Comparison of ENCODE assay signal across 8 cellular contexts in genomic region chr12:121792607-121793500, GRCh38. TPM values are rescaled to one million over a fixed set of nuclear protein-coding genes. Genes with fewer than 3 reads are reported as not detected.
DNase-seq lines count a peak whose midpoint lies in the region; ATAC-seq lines count a peak whose summit lies in the region.

No MANE protein-coding gene starts in this region.

- no peak overlapping the region for H3K27ac ChIP-seq in HUES64 (ENCODE audit: low read depth, low read length)

- 11% methylated on average over 53 of the region's 53 CpGs for whole genome bisulfite sequencing in HUES64

- ATAC-seq in HG03439 (IDR thresholded peaks at IDR 0.05; ENCODE audit: unreplicated experiment) = no peak

- peak overlapping the region; percentile 67 for H3K9ac ChIP-seq in HUES64 (ENCODE audit: low read depth, low read length)

- peak overlapping the region; percentile 56 for H3K4me3 ChIP-seq in HUES64 (ENCODE audit: low read length)
- H3K4me3 ChIP-seq in skeletal muscle cell (ENCODE audit: low read depth, low read length) = peak overlapping the region; percentile 53

- H3K36me3 ChIP-seq in HUES64 (ENCODE audit: insufficient read depth, low read length) = peaks cover 8% of the 10 kb centered on the region

- H3K9me3 ChIP-seq in HUES64 (ENCODE audit: insufficient read depth, low read depth, low read length) = no peaks in the 10 kb centered on the region

- H3K4me1 ChIP-seq in HUES64 (ENCODE audit: insufficient read depth, low read length) = peaks cover 13% of the 10 kb centered on the region

- H3K27me3 ChIP-seq in HUES64 (ENCODE audit: insufficient read depth, low read length) = no peaks in the 10 kb centered on the region; the same call in 1 of the 2 replicates

- DNase-seq in AML-193 (lab: John Stamatoyannopoulos, UW) (peak; percentile 24 to 37), germinal center (ENCODE audit: low spot score) (peak; percentile 70), skeletal muscle cell (ENCODE audit: low read depth) (no peak), NCI-H2171 treated with DMSO at 0.1 percent for 48 hours (lab: John Stamatoyannopoulos, UW) (no peak), cerebellar cortex (ENCODE audit: low spot score) (no peak)
- peak; percentile 73 to 77 for DNase-seq in activated T-cell treated with anti-CD3 and anti-CD28 coated beads, Interleukin-2, amount 50 U/mL, for 48 hours

RNA-seq across cellular contexts. Expression of gene RHOF, which starts 0.6 kb away (rescaled TPM):
- 15.1 TPM for polyA plus RNA-seq in HUES64 (2013, experiment 1 of 2)
- 15.5 TPM for polyA plus RNA-seq in HUES64 (2013, experiment 2 of 2)

RNA-seq across cellular contexts. Expression of gene SETD1B, which starts 11.0 kb away (rescaled TPM):
- 8.4 TPM for polyA plus RNA-seq in HUES64 (2013, experiment 1 of 2)
- 8.3 TPM for polyA plus RNA-seq in HUES64 (2013, experiment 2 of 2)

Comparison
In these comparisons a context has a peak if more than half of its experiments do, and no peak if none do; other contexts are left out.
1. DNase-seq: peak in AML-193 (2 of 2), activated T-cell treated with anti-CD3 and anti-CD28 coated beads, Interleukin-2, amount 50 U/mL, for 48 hours (2 of 2) and germinal center (single experiment); none in skeletal muscle cell (single experiment), NCI-H2171 treated with DMSO at 0.1 percent for 48 hours (single experiment) and cerebellar cortex (single experiment).